In genomic region chr19:18014197-18014596, GRCh38 we compare ENCODE assay signal across 13 cellular contexts. TPM values are rescaled to one million over a fixed set of nuclear protein-coding genes. Genes with fewer than 3 reads are reported as not detected.
DNase-seq lines count a peak whose midpoint lies in the region; ATAC-seq and TF ChIP-seq lines count a peak whose summit lies in the region.
"Had no signal": no experiment of that assay in that cellular context is flagged by ENCODE, and none has a peak within 500 bp of the region (broad histone marks: within the 10 kb centered on the region; RNA-seq: fewer than 3 reads in every experiment).

No MANE protein-coding gene starts in this region.

- peak overlapping the region; percentile 83 for H3K27ac Mint-ChIP-seq in activated naive CD8-positive, alpha-beta T cell
- H3K27ac Mint-ChIP-seq in naive thymus-derived CD4-positive, alpha-beta T cell, result peak overlapping the region; percentile 92 to 100 (median 98)

- POLR2A ChIA-PET in naive thymus-derived CD4-positive, alpha-beta T cell (lab: Charles Lee), result interaction anchor here (1.0 to 28.2 kb wide), 5 partner anchors 28 to 155 kb away, joined by 3 to 961 read pairs (median 3); partner anchors contain the start of gene RPL18A
- POLR2A ChIA-PET in PC-9 (lab: Charles Lee; ENCODE audit: unreplicated experiment), result no interaction called here

- no TSS peak for BruUV-seq in PC-9 (replicated peaks; lab: Mats Ljungman, UMichigan)

- H3K4me2 ChIP-seq in PC-9, result no peak overlapping the region
- H3K4me2 ChIP-seq: SK-N-SH had no signal

- H3K36me3 Mint-ChIP-seq in activated naive CD8-positive, alpha-beta T cell, result peaks cover 12% of the 10 kb centered on the region
- peaks cover 8 to 42% (median 26%) of the 10 kb centered on the region in 5 donors for H3K36me3 Mint-ChIP-seq in naive thymus-derived CD4-positive, alpha-beta T cell

- no peaks in the 10 kb centered on the region for H3K9me2 ChIP-seq in PC-9 (ENCODE audit: insufficient read depth)
- H3K9me2 ChIP-seq: SK-N-SH had no signal

- H3F3A ChIP-seq in PC-9 (ENCODE audit: insufficient read depth, low read depth), result peaks cover 50% of the 10 kb centered on the region

- no peak for DNase-seq in heart left ventricle
- DNase-seq in left ventricle myocardium superior, result no peak
- DNase-seq in naive thymus-derived CD4-positive, alpha-beta T cell, result peak in 7 of 9 donors; percentile 76 to 87 (median 85)
- DNase-seq in transverse colon, result no peak
- no peak for DNase-seq in PC-9
- no peak for DNase-seq in NCI-H345 treated with DMSO at 0.1 percent for 48 hours (lab: John Stamatoyannopoulos, UW; ENCODE audit: unreplicated experiment)
- no peak for DNase-seq in retina
- DNase-seq: NCI-H526 treated with DMSO at 0.1 percent for 48 hours, SK-N-SH, trophoblast cell had no signal

- no peak for ATAC-seq in heart left ventricle
- ATAC-seq in left ventricle myocardium superior, result no peak
- peak; percentile 90 for ATAC-seq in naive thymus-derived CD4-positive, alpha-beta T cell

- WGBS in heart left ventricle, 4 donors, result 83 to 96% (median 91%) methylated on average over 6 of the region's 6 CpGs
- 87 to 100% methylated on average over 3 to 6 of the region's 6 CpGs for WGBS in transverse colon (ENCODE audit: low coverage in 1 of 2), 2 donors

- no peaks in the 10 kb centered on the region for H3K9me3 Mint-ChIP-seq in activated naive CD8-positive, alpha-beta T cell (ENCODE audit: low read depth)
- H3K9me3 Mint-ChIP-seq in naive thymus-derived CD4-positive, alpha-beta T cell, result peaks cover 0 to 2% (median 0%) of the 10 kb centered on the region in 11 donors
- H3K9me3 Mint-ChIP-seq: natural killer cell treated with Interleukin-12 subunit alpha and Interleukin-12 subunit beta and Interleukin-15 and Interleukin-18, amount 100 ng/mL, for 72 hours had no signal

- TF ChIP-seq CTCF in heart left ventricle (IDR thresholded peaks at IDR 0.05), result no peak
- TF ChIP-seq CTCF in transverse colon (IDR thresholded peaks at IDR 0.05), result no peak
- TF ChIP-seq CTCF in PC-9 (conservative IDR thresholded peaks at IDR 0.05), result no peak

- intact Hi-C loops in heart left ventricle (cut with DNase I), result loop anchor here in 1 of 10 donors (10.0 kb wide), 1 partner anchor 401 kb away; the partner anchor contains the start of gene SSBP4
- intact Hi-C loops in left ventricle myocardium superior (cut with micrococcal nuclease), result no loop called here
- intact Hi-C loops in naive thymus-derived CD4-positive, alpha-beta T cell (cut with micrococcal nuclease), result loop anchor here (1.0 kb wide), 3 partner anchors 8 to 31 kb away; no protein-coding TSS in a partner anchor
- intact Hi-C loops in transverse colon (cut with DNase I; ENCODE audit: low total_unique reads), result no loop called here
- intact Hi-C loops in PC-9 (cut with micrococcal nuclease; ENCODE audit: unreplicated experiment), result no loop called here

- TF ChIP-seq POLR2A in heart left ventricle (IDR thresholded peaks at IDR 0.05) (no peak), transverse colon (IDR thresholded peaks at IDR 0.05) (no peak)

- in situ Hi-C loops in transverse colon (cut with MboI; ENCODE audit: low pct_ligation_motif_present in 1 of 4, low pct_unique_long_range_greater_than_20kb in 1 of 4, low sequenced_read_pairs in 3 of 4), result loop anchor here in 1 of 4 donors (10.0 kb wide), 1 partner anchor 51 kb away; no protein-coding TSS in a partner anchor

- H3K4me3 ChIP-seq in heart left ventricle, result no peak overlapping the region
- H3K4me3 ChIP-seq in naive thymus-derived CD4-positive, alpha-beta T cell (ENCODE audit: low read length), result peak overlapping the region; percentile 23
- no peak overlapping the region for H3K4me3 ChIP-seq in transverse colon
- H3K4me3 ChIP-seq in PC-9, result no peak overlapping the region
- H3K4me3 ChIP-seq: HAP-1 had no signal

- H3K36me3 ChIP-seq in heart left ventricle (peaks cover 0 to 63% (median 57%) of the 10 kb centered on the region in 9 donors), transverse colon (peaks cover 0 to 42% (median 18%) of the 10 kb centered on the region in 4 donors), PC-9 (ENCODE audit: low read depth) (peaks cover 29% of the 10 kb centered on the region)
- H3K36me3 ChIP-seq in naive thymus-derived CD4-positive, alpha-beta T cell (ENCODE audit: control insufficient read depth in 2 of 3, insufficient read depth in 3 of 3, low read length in 3 of 3), result peaks cover 0 to 49% (median 22%) of the 10 kb centered on the region in 3 experiments

- CTCF ChIA-PET in naive thymus-derived CD4-positive, alpha-beta T cell (lab: Charles Lee), result interaction anchor here (0.6 to 12.8 kb wide), 3 partner anchors 31 to 110 kb away, joined by 4 to 147 read pairs (median 4); no protein-coding TSS in a partner anchor
- CTCF ChIA-PET in PC-9 (lab: Charles Lee), result no interaction called here

- no peaks in the 10 kb centered on the region for H3K27me3 Mint-ChIP-seq in activated naive CD8-positive, alpha-beta T cell
- no peaks in the 10 kb centered on the region for H3K27me3 Mint-ChIP-seq in naive thymus-derived CD4-positive, alpha-beta T cell
- H3K27me3 Mint-ChIP-seq: natural killer cell treated with Interleukin-12 subunit alpha and Interleukin-12 subunit beta and Interleukin-15 and Interleukin-18, amount 100 ng/mL, for 72 hours had no signal

- peaks cover 8% of the 10 kb centered on the region; the same call in 1 of the 2 replicates for H4K20me1 ChIP-seq in PC-9 (ENCODE audit: insufficient read depth)

- H3K27ac ChIP-seq in heart left ventricle, result peak overlapping the region in 11 of 12 donors; percentile 3 to 93 (median 41)
- peak overlapping the region; percentile 80 for H3K27ac ChIP-seq in naive thymus-derived CD4-positive, alpha-beta T cell (ENCODE audit: low read depth, low read length)
- peak overlapping the region; percentile 34 to 66 (median 57) for H3K27ac ChIP-seq in transverse colon
- H3K27ac ChIP-seq in PC-9, result no peak overlapping the region

- no peak overlapping the region for H2AFZ ChIP-seq in PC-9

- peaks cover 8 to 79% (median 32%) of the 10 kb centered on the region in 12 donors for H3K4me1 ChIP-seq in heart left ventricle
- peaks cover 8 to 69% of the 10 kb centered on the region in 2 donors for H3K4me1 ChIP-seq in naive thymus-derived CD4-positive, alpha-beta T cell (ENCODE audit: control insufficient read depth in 2 of 2, insufficient read depth in 2 of 2, low read length in 2 of 2)
- peaks cover under 1 to 31% (median 7%) of the 10 kb centered on the region in 4 donors for H3K4me1 ChIP-seq in transverse colon
- H3K4me1 ChIP-seq in PC-9 (replicated peaks; ENCODE audit: insufficient read depth), result no peaks in the 10 kb centered on the region
- H3K4me1 ChIP-seq: HAP-1 had no signal

- no peaks in the 10 kb centered on the region for H3K79me2 ChIP-seq in PC-9 (ENCODE audit: low read depth)

- H3K4me3 Mint-ChIP-seq in activated naive CD8-positive, alpha-beta T cell, result peak overlapping the region; percentile 65
- peak overlapping the region; percentile 71 to 94 (median 84) for H3K4me3 Mint-ChIP-seq in naive thymus-derived CD4-positive, alpha-beta T cell
- H3K4me3 Mint-ChIP-seq: natural killer cell treated with Interleukin-12 subunit alpha and Interleukin-12 subunit beta and Interleukin-15 and Interleukin-18, amount 100 ng/mL, for 72 hours had no signal

- no peak for TF ChIP-seq EP300 in transverse colon (IDR thresholded peaks at IDR 0.05; ENCODE audit: low read depth)

- H3K27me3 ChIP-seq in heart left ventricle (no peaks in the 10 kb centered on the region), transverse colon (no peaks in the 10 kb centered on the region), PC-9 (ENCODE audit: insufficient read depth, low read depth) (no peaks in the 10 kb centered on the region)
- H3K27me3 ChIP-seq in naive thymus-derived CD4-positive, alpha-beta T cell (ENCODE audit: control insufficient read depth in 2 of 2, insufficient read depth in 2 of 2, low read length in 2 of 2), result no peaks in the 10 kb centered on the region

- H3K9me3 ChIP-seq in heart left ventricle (no peaks in the 10 kb centered on the region), transverse colon (no peaks in the 10 kb centered on the region), PC-9 (ENCODE audit: insufficient read depth, low read depth) (no peaks in the 10 kb centered on the region)
- H3K9me3 ChIP-seq in naive thymus-derived CD4-positive, alpha-beta T cell (ENCODE audit: control insufficient read depth in 2 of 3, low read length in 3 of 3), result no peaks in the 10 kb centered on the region
- H3K9me3 ChIP-seq: HAP-1, SK-N-SH had no signal

- peaks cover 59% of the 10 kb centered on the region for H3K4me1 Mint-ChIP-seq in activated naive CD8-positive, alpha-beta T cell (ENCODE audit: low read depth)
- peaks cover 44 to 75% (median 65%) of the 10 kb centered on the region in 7 donors for H3K4me1 Mint-ChIP-seq in naive thymus-derived CD4-positive, alpha-beta T cell

RNA-seq across cellular contexts. Expression of gene ARRDC2, which starts 6.2 kb away (rescaled TPM):
- total RNA-seq in heart left ventricle (10 to 100 TPM in 4 of 9 donors, 1 to 10 TPM in 5; 5.8 to 35.5 (median 9.9) TPM), left ventricle myocardium superior (17.9 TPM), transverse colon (10 to 100 TPM; 28.9 to 69.6 (median 42.7) TPM), PC-9 (2021) (15.5 and 20.6 TPM in 2 replicates)
- 10 to 100 TPM; 14.9 to 26.1 TPM for polyA plus RNA-seq in heart left ventricle
- total RNA-seq in naive thymus-derived CD4-positive, alpha-beta T cell, result 100 to 1,000 TPM in 4 of 5 experiments, 10 to 100 TPM in 1; 77.2 to 237 (median 152) TPM
- polyA plus RNA-seq in naive thymus-derived CD4-positive, alpha-beta T cell, result 10 to 100 TPM; 31.8 to 60.1 TPM

RNA-seq across cellular contexts. Expression of gene KCNN1, which starts 47.3 kb away (rescaled TPM):
- total RNA-seq in heart left ventricle, result under 1 TPM in 2 of 9 donors, not detected in 7; 0.07 to 0.27 TPM
- under 1 TPM; 0.03 to 0.08 TPM for polyA plus RNA-seq in heart left ventricle
- total RNA-seq in left ventricle myocardium superior, result not detected
- under 1 TPM in 1 of 5 experiments, not detected in 4; 0.05 TPM for total RNA-seq in naive thymus-derived CD4-positive, alpha-beta T cell
- polyA plus RNA-seq in naive thymus-derived CD4-positive, alpha-beta T cell, result not detected
- 1 to 10 TPM in 1 of 4 donors, not detected in 3; 1.6 TPM for total RNA-seq in transverse colon
- 0.09 TPM in 1 of 2 replicates, not detected in the other for total RNA-seq in PC-9 (2021)

Comparison
In these comparisons a context has a peak if more than half of its experiments do, and no peak if none do; other contexts are left out.
1. DNase-seq: peak in naive thymus-derived CD4-positive, alpha-beta T cell (7 of 9); none in heart left ventricle (0 of 5), left ventricle myocardium superior (single experiment), transverse colon (single experiment), PC-9 (0 of 2), NCI-H345 treated with DMSO at 0.1 percent for 48 hours (single experiment) and retina (single experiment).
2. intact Hi-C loops: an anchor here in naive thymus-derived CD4-positive, alpha-beta T cell (1.0 kb wide); none called in left ventricle myocardium superior, transverse colon and PC-9.